In the genomic region with DNA sequence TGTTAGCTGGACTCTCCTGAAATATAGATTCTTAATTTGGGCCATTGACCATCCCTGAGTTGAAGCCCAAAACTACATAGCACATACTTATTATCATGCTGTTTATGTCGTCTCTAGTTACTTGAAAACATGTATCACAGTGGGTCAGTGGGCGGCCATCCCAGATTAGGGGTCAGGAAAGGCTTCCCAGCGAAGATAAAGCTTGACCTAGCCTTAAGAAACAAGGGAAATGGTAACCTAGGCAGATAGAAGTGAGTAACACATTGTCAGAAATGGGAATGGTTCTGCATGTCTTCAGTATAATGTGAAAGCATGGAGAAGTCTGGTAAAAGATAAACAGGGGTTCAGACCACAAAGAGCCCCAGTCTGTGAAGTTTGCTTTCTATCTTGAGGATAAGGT, we compare ENCODE assay signal across 34 cellular contexts.
"Had no signal": no experiment of that assay in that cellular context is flagged by ENCODE, and none has a peak within 500 bp of the region (broad histone marks: within the 10 kb centered on the region; RNA-seq: fewer than 3 reads in every experiment).

No MANE protein-coding gene starts in this region.

- H3K4me3 ChIP-seq: MG63 had no signal

- H3K27me3 ChIP-seq: MG63 had no signal

- DNase-seq: Karpas-422, Kasumi-1, MG63, MM.1S, MV-4-11, NCI-H1048, NCI-H1092, NCI-H1092 treated with DMSO at 0.1 percent for 48 hours, NCI-H1105, NCI-H1105 treated with DMSO at 0.1 percent for 48 hours, NCI-H1417, NCI-H1417 treated with DMSO at 0.1 percent for 48 hours, NCI-H1436, NCI-H1436 treated with DMSO at 0.1 percent for 48 hours, NCI-H146, NCI-H1694, NCI-H1694 treated with DMSO at 0.1 percent for 48 hours, NCI-H187, NCI-H187 treated with DMSO at 0.1 percent for 48 hours, NCI-H1930, NCI-H2029, NCI-H2029 treated with DMSO at 0.1 percent for 48 hours, NCI-H2081, NCI-H2081 treated with DMSO at 0.1 percent for 48 hours, NCI-H2107, NCI-H2171, NCI-H2171 treated with DMSO at 0.1 percent for 48 hours, NCI-H2227 treated with DMSO at 0.1 percent for 48 hours, NCI-H226, NCI-H345, NCI-H446, NCI-H446 treated with DMSO at 0.1 percent for 48 hours, NCI-H510A, NCI-H510A treated with DMSO at 0.1 percent for 48 hours had no signal

- H3K36me3 ChIP-seq: MG63 had no signal

- H3K9me3 ChIP-seq: MG63 had no signal
